23 cellular contexts compared by ENCODE assay signal in genomic region chr4:106486533-106486932, GRCh38.
"Had no signal": no experiment of that assay in that cellular context is flagged by ENCODE, and none has a peak within 500 bp of the region (broad histone marks: within the 10 kb centered on the region; RNA-seq: fewer than 3 reads in every experiment).

No MANE protein-coding gene starts in this region.

- DNase-seq: activated CD4-positive, alpha-beta memory T cell treated with anti-CD3 and anti-CD28 coated beads for 36 hours; activated CD4-positive, alpha-beta T cell treated with anti-CD3 and anti-CD28 coated beads, Interleukin-2, amount 10 ng/mL, durations not matched to agents 7 days and 5 days; activated CD4-positive, CD25-positive, alpha-beta regulatory T cell; activated CD8-positive, alpha-beta memory T cell treated with anti-CD3 and anti-CD28 coated beads for 24 hours; activated naive CD4-positive, alpha-beta T cell treated with anti-CD3 and anti-CD28 coated beads, Interleukin-2, amount 50 U/mL, for 16 hours; activated naive CD8-positive, alpha-beta T cell treated with anti-CD3 and anti-CD28 coated beads, Interleukin-2, amount 10 ng/mL, durations not matched to agents 7 days and 5 days; activated T-cell treated with anti-CD3 and anti-CD28 coated beads for 4 hours; activated T-cell treated with anti-CD3 and anti-CD28 coated beads, Interleukin-2, amount 50 U/mL, for 72 hours; adrenal gland; aorta; central memory CD4-positive, alpha-beta T cell; NCI-H1092; NCI-H1417 treated with DMSO at 0.1 percent for 48 hours; NCI-H1694; NCI-H2029 treated with DMSO at 0.1 percent for 48 hours; NCI-H345; NCI-H510A treated with DMSO at 0.1 percent for 48 hours; NCI-H69; PC-3; SHP77 had no signal

- H3K27me3 ChIP-seq: adrenal gland, breast epithelium had no signal

- H3K9me3 ChIP-seq: adrenal gland, breast epithelium had no signal

- H3K27me3 Mint-ChIP-seq: activated CD4-positive, alpha-beta T cell treated with anti-CD3 and anti-CD28 coated beads, Interleukin-2, amount 10 ng/mL, durations not matched to agents 7 days and 5 days had no signal

- H3K9me3 Mint-ChIP-seq: activated CD4-positive, alpha-beta T cell treated with anti-CD3 and anti-CD28 coated beads, Interleukin-2, amount 10 ng/mL, durations not matched to agents 7 days and 5 days had no signal

- H3K27ac ChIP-seq: adrenal gland, breast epithelium had no signal

- ATAC-seq: activated T-cell treated with anti-CD3 and anti-CD28 coated beads, Interleukin-2, amount 50 U/mL, for 72 hours; PC-3 had no signal

- H3K4me1 Mint-ChIP-seq: activated CD4-positive, alpha-beta T cell treated with anti-CD3 and anti-CD28 coated beads, Interleukin-2, amount 10 ng/mL, durations not matched to agents 7 days and 5 days; activated naive CD8-positive, alpha-beta T cell treated with anti-CD3 and anti-CD28 coated beads, Interleukin-2, amount 10 ng/mL, durations not matched to agents 7 days and 5 days had no signal

- H3K36me3 Mint-ChIP-seq: activated CD4-positive, alpha-beta memory T cell treated with anti-CD3 and anti-CD28 coated beads for 36 hours; activated naive CD8-positive, alpha-beta T cell treated with anti-CD3 and anti-CD28 coated beads, Interleukin-2, amount 10 ng/mL, durations not matched to agents 7 days and 5 days had no signal

- H3K36me3 ChIP-seq: adrenal gland, breast epithelium had no signal

- H3K27ac Mint-ChIP-seq: activated CD4-positive, alpha-beta memory T cell treated with anti-CD3 and anti-CD28 coated beads for 36 hours; activated CD4-positive, alpha-beta T cell treated with anti-CD3 and anti-CD28 coated beads, Interleukin-2, amount 10 ng/mL, durations not matched to agents 7 days and 5 days; activated naive CD8-positive, alpha-beta T cell treated with anti-CD3 and anti-CD28 coated beads, Interleukin-2, amount 10 ng/mL, durations not matched to agents 7 days and 5 days; activated T-cell treated with anti-CD3 and anti-CD28 coated beads, Interleukin-2, amount 50 U/mL, for 72 hours; T-helper 1 cell treated with Interleukin-12 subunit alpha and Interleukin-12 subunit beta and Interleukin-4 antibody, amounts not matched to agents 30 μg/mL and 1 μg/mL, for 36 hours had no signal

- H3K4me1 ChIP-seq: adrenal gland, breast epithelium had no signal

- H3K4me3 ChIP-seq: adrenal gland, breast epithelium had no signal

- FAIRE-seq: RCC 7860 had no signal

- H3K4me3 Mint-ChIP-seq: activated CD4-positive, alpha-beta memory T cell treated with anti-CD3 and anti-CD28 coated beads for 36 hours; activated CD4-positive, alpha-beta T cell treated with anti-CD3 and anti-CD28 coated beads, Interleukin-2, amount 10 ng/mL, durations not matched to agents 7 days and 5 days; activated naive CD8-positive, alpha-beta T cell treated with anti-CD3 and anti-CD28 coated beads, Interleukin-2, amount 10 ng/mL, durations not matched to agents 7 days and 5 days; activated T-cell treated with anti-CD3 and anti-CD28 coated beads, Interleukin-2, amount 50 U/mL, for 72 hours; T-helper 1 cell treated with Interleukin-12 subunit alpha and Interleukin-12 subunit beta and Interleukin-4 antibody, amounts not matched to agents 30 μg/mL and 1 μg/mL, for 36 hours had no signal
